In genomic region chr3:170270282-170270891, GRCh38 we compare ENCODE assay signal across 18 cellular contexts. TPM values are rescaled to one million over a fixed set of nuclear protein-coding genes. Genes with fewer than 3 reads are reported as not detected.
DNase-seq lines count a peak whose midpoint lies in the region; ATAC-seq, FAIRE-seq and TF ChIP-seq lines count a peak whose summit lies in the region.
"Had no signal": no experiment of that assay in that cellular context is flagged by ENCODE, and none has a peak within 500 bp of the region (broad histone marks: within the 10 kb centered on the region; RNA-seq: fewer than 3 reads in every experiment).

No MANE protein-coding gene starts in this region.

- TF ChIP-seq CTCF in colonic mucosa (IDR thresholded peaks at IDR 0.05) (no peak), HepG2 (CRISPR knock-in tag; IDR thresholded peaks at IDR 0.05) (no peak), ovary (IDR thresholded peaks at IDR 0.05) (no peak), smooth muscle cell (IDR thresholded peaks at IDR 0.05; ENCODE audit: borderline replicate concordance, insufficient read depth, poor library complexity, severe bottlenecking) (no peak)

- H3K4me1 ChIP-seq in colonic mucosa: no peaks in the 10 kb centered on the region
- H3K4me1 ChIP-seq in HepG2 (ENCODE audit: insufficient read depth, low read length): peaks cover 26% of the 10 kb centered on the region
- H3K4me1 ChIP-seq in muscle layer of duodenum (ENCODE audit: control insufficient read depth in 1 of 2, insufficient read depth in 2 of 2, low read length in 2 of 2): no peaks in the 10 kb centered on the region
- no peaks in the 10 kb centered on the region for H3K4me1 ChIP-seq in ovary (ENCODE audit: insufficient read depth)
- H3K4me1 ChIP-seq in smooth muscle cell (ENCODE audit: low read depth): no peaks in the 10 kb centered on the region
- H3K4me1 ChIP-seq: BLaER1 had no signal

- intact Hi-C loops in colonic mucosa (cut with DNase I) (no loop called here), HepG2 (cut with micrococcal nuclease; ENCODE audit: unreplicated experiment) (loop anchor here (5.0 kb wide), 1 partner anchor 83 kb away; no protein-coding TSS in a partner anchor), ovary (cut with DNase I) (no loop called here), posterior cingulate gyrus (cut with DNase I) (no loop called here)

- FAIRE-seq in HepG2 (lab: Jason Lieb, UNC): peak; percentile 87
- FAIRE-seq: H54 had no signal

- in situ Hi-C loops in HepG2 (cut with HindIII; ENCODE audit: extremely low pct_ligation_motif_present, low pct_unique_long_range_greater_than_20kb): no loop called here

- CTCF ChIA-PET in HepG2 (lab: Yijun Ruan, JAX; ENCODE audit: low intra/inter-chr PET ratio, low total read pairs): no interaction called here

- H3K9ac ChIP-seq in colonic mucosa (ENCODE audit: low read depth in 2 of 2, low read length in 2 of 2) (peak overlapping the region in 1 of 2 donors; percentile 51), HepG2 (ENCODE audit: insufficient read depth, low read depth, low read length) (no peak overlapping the region), smooth muscle cell (ENCODE audit: low read depth) (no peak overlapping the region)
- H3K9ac ChIP-seq: BLaER1 had no signal

- TF ChIP-seq EP300 in HepG2 (IDR thresholded peaks at IDR 0.05; ENCODE audit: low read depth in 2 of 2, low read length in 2 of 2) (0 out of 4 replicates have a peak, but pooled peaks of 1 of the 2 experiments have one; percentile 23), HepG2 (CRISPR knock-in tag; IDR thresholded peaks at IDR 0.05; ENCODE audit: borderline replicate concordance) (no peak), ovary (IDR thresholded peaks at IDR 0.05) (no peak)

- no peaks in the 10 kb centered on the region for H3K79me2 ChIP-seq in HepG2 (ENCODE audit: insufficient read depth, low read length)
- no peaks in the 10 kb centered on the region for H3K79me2 ChIP-seq in smooth muscle cell (ENCODE audit: low read depth)

- H3K4me3 ChIP-seq in colonic mucosa (no peak overlapping the region), HepG2 (replicated peaks in 1 of 3; ENCODE audit: insufficient read depth in 1 of 3, low read depth in 2 of 3, low read length in 3 of 3) (peak overlapping the region in 1 of 3 experiments; percentile 30; a peak in 1 of 6 replicates), muscle layer of duodenum (ENCODE audit: low read depth in 1 of 2, low read length in 2 of 2) (peak overlapping the region in 1 of 2 donors; percentile 31), ovary (no peak overlapping the region), smooth muscle cell (no peak overlapping the region)
- H3K4me3 ChIP-seq: BLaER1 had no signal

- H2AFZ ChIP-seq in HepG2 (ENCODE audit: low read length): no peak overlapping the region
- H2AFZ ChIP-seq in smooth muscle cell (ENCODE audit: low read depth): no peak overlapping the region

- peak; percentile 100 for ATAC-seq in HepG2
- ATAC-seq: HCT116 had no signal

- H3F3A ChIP-seq in smooth muscle cell (ENCODE audit: low read depth): no peaks in the 10 kb centered on the region

- H3K27me3 ChIP-seq in colonic mucosa: no peaks in the 10 kb centered on the region
- H3K27me3 ChIP-seq in HepG2 (ENCODE audit: control insufficient read depth in 1 of 2, insufficient read depth in 2 of 2, low read length in 2 of 2): no peaks in the 10 kb centered on the region
- H3K27me3 ChIP-seq in muscle layer of duodenum (ENCODE audit: low read depth, low read length): no peaks in the 10 kb centered on the region
- no peaks in the 10 kb centered on the region for H3K27me3 ChIP-seq in ovary
- H3K27me3 ChIP-seq in smooth muscle cell (ENCODE audit: low read depth): no peaks in the 10 kb centered on the region
- H3K27me3 ChIP-seq: BLaER1 had no signal

- H3K9me3 ChIP-seq in colonic mucosa (no peaks in the 10 kb centered on the region), HepG2 (ENCODE audit: low read length) (no peaks in the 10 kb centered on the region), muscle layer of duodenum (ENCODE audit: control insufficient read depth in 1 of 2, low read length in 2 of 2) (no peaks in the 10 kb centered on the region), ovary (no peaks in the 10 kb centered on the region), smooth muscle cell (replicated peaks; ENCODE audit: low read depth) (no peaks in the 10 kb centered on the region)
- H3K9me3 ChIP-seq: BLaER1, Caco-2 had no signal

- TF ChIP-seq POLR2A in HepG2 (IDR thresholded peaks at IDR 0.05; ENCODE audit: insufficient read depth in 1 of 2, low read depth in 2 of 2, low read length in 2 of 2) (no peak), ovary (IDR thresholded peaks at IDR 0.05) (no peak)

- H3K36me3 ChIP-seq in colonic mucosa (no peaks in the 10 kb centered on the region), HepG2 (replicated peaks in 1 of 2; ENCODE audit: control insufficient read depth in 1 of 2, insufficient read depth in 2 of 2, low read length in 2 of 2) (peaks cover 2 to 27% of the 10 kb centered on the region in 2 experiments; a peak in 3 of 5 replicates), muscle layer of duodenum (ENCODE audit: control insufficient read depth in 1 of 2, insufficient read depth in 2 of 2, low read length in 2 of 2) (peaks cover 16 to 20% of the 10 kb centered on the region in 2 donors), ovary (no peaks in the 10 kb centered on the region), smooth muscle cell (ENCODE audit: low read depth) (peaks cover 13% of the 10 kb centered on the region)

- BruUV-seq in HepG2 (replicated peaks; lab: Mats Ljungman, UMichigan): no TSS peak

- POLR2A ChIA-PET in HepG2 (lab: Yijun Ruan, JAX): interaction anchor here (0.6 to 1.1 kb wide), 3 partner anchors 12 to 1613 kb away, joined by 3 to 4 read pairs (median 3); partner anchors contain the start of gene RPL22L1

- H3K4me2 ChIP-seq in HepG2 (ENCODE audit: low read depth, low read length) (peak overlapping the region; percentile 60), smooth muscle cell (no peak overlapping the region)
- H3K4me2 ChIP-seq: BLaER1 had no signal

- DNase-seq in HuH-7 (ENCODE audit: low spot score) (peak; percentile 67), colonic mucosa (peak; percentile 30), HepG2 (ENCODE audit: low spot score) (peak; percentile 86), NCI-H2029 (lab: John Stamatoyannopoulos, UW) (no peak), ovary (no peak), posterior cingulate gyrus (no peak), smooth muscle cell (lab: John Stamatoyannopoulos, UW; ENCODE audit: unreplicated experiment) (no peak)
- DNase-seq: 8988T; AML-193; Caco-2; CD8-positive, alpha-beta memory T cell; DND-41; GF-D8 had no signal

- H3K27ac ChIP-seq in colonic mucosa: peak overlapping the region; percentile 48
- peak overlapping the region; percentile 45 for H3K27ac ChIP-seq in HepG2 (ENCODE audit: extremely low read length, insufficient read depth, low read length)
- H3K27ac ChIP-seq in muscle layer of duodenum (ENCODE audit: low read length): peak overlapping the region; percentile 39
- H3K27ac ChIP-seq in ovary: no peak overlapping the region
- H3K27ac ChIP-seq in smooth muscle cell (ENCODE audit: low read depth): no peak overlapping the region
- H3K27ac ChIP-seq: BLaER1, HL-60 had no signal

- no peak for TF ChIP-seq RAD21 in HepG2 (CRISPR knock-in tag; IDR thresholded peaks at IDR 0.05)

- H4K20me1 ChIP-seq in HepG2 (ENCODE audit: insufficient read depth, low read length): no peaks in the 10 kb centered on the region
- H4K20me1 ChIP-seq in smooth muscle cell (ENCODE audit: low read depth): peaks cover 3% of the 10 kb centered on the region
- H4K20me1 ChIP-seq: BLaER1 had no signal

- WGBS in HepG2 (ENCODE audit: low lambda C conversion rate): 30% methylated on average over 11 of the region's 11 CpGs
- WGBS in ovary, 3 donors: 87 to 89% (median 87%) methylated on average over 11 of the region's 11 CpGs
- WGBS in smooth muscle cell (ENCODE audit: low lambda C conversion rate): 96% methylated on average over 11 of the region's 11 CpGs

TF ChIP-seq in HepG2, 621 proteins besides CTCF, POLR2A, EP300 and RAD21 (continues in another document):
- TF ChIP-seq CCAR2 (optimal IDR thresholded peaks at IDR 0.05; ENCODE audit: low read depth, low read length): no peak

RNA-seq across cellular contexts. Expression of gene PRKCI, which starts 48.2 kb away (rescaled TPM):
- total RNA-seq in colonic mucosa (10 to 100 TPM; 34.4 to 48.2 TPM), HepG2 (2016; rRNA removed; fragmentation: Illumina TruSeq; extraction: Trizol) (30.4 and 39.1 TPM in 2 replicates), ovary (10 to 100 TPM; 33.2 to 62.4 (median 42.3) TPM), smooth muscle cell (62.6 and 82.8 TPM in 2 replicates)
- 11.6 and 12.0 TPM in 2 replicates for total RNA-seq in HepG2 (2016; cell fraction: cytosol; rRNA removed; fragmentation: Illumina TruSeq; extraction: Trizol; ENCODE audit: low read depth)
- 29.9 and 42.0 TPM in 2 replicates for total RNA-seq in HepG2 (2016; cell fraction: insoluble cytoplasmic fraction; rRNA removed; fragmentation: Illumina TruSeq; extraction: Trizol)
- total RNA-seq in HepG2 (2016; cell fraction: membrane; rRNA removed; fragmentation: Illumina TruSeq; extraction: Trizol): 13.7 and 15.0 TPM in 2 replicates
- 19.8 and 28.5 TPM in 2 replicates for total RNA-seq in HepG2 (2016; cell fraction: nucleus; rRNA removed; fragmentation: Illumina TruSeq; extraction: Trizol)
- polyA plus RNA-seq in HepG2 (2011; rRNA removed) (11.7 and 17.2 TPM in 2 replicates), ovary (10 to 100 TPM; 15.5 TPM), smooth muscle cell (20.0 and 32.3 TPM in 2 replicates)
- 6.2 and 9.0 TPM in 2 replicates for polyA plus RNA-seq in HepG2 (2011; cell fraction: cytosol; rRNA removed)
- polyA plus RNA-seq in HepG2 (2011; cell fraction: nucleus; rRNA removed): 5.0 and 9.3 TPM in 2 replicates
- 12.9 and 22.8 TPM in 2 replicates for polyA plus RNA-seq in HepG2 (2012)
- 2.5 and 3.2 TPM in 2 replicates for polyA plus RNA-seq in HepG2 (2016; cell fraction: cytosol; fragmentation: Illumina TruSeq; extraction: Trizol; ENCODE audit: low read depth)
- polyA plus RNA-seq in HepG2 (2016; cell fraction: insoluble cytoplasmic fraction; fragmentation: Illumina TruSeq; extraction: Trizol; ENCODE audit: low read depth): 29.3 and 31.7 TPM in 2 replicates
- 5.4 and 6.7 TPM in 2 replicates for polyA plus RNA-seq in HepG2 (2016; cell fraction: membrane; fragmentation: Illumina TruSeq; extraction: Trizol; ENCODE audit: low read depth)
- 25.1 and 26.3 TPM in 2 replicates for polyA plus RNA-seq in HepG2 (2016; cell fraction: nucleus; fragmentation: Illumina TruSeq; extraction: Trizol; ENCODE audit: insufficient read depth, low read depth)
- polyA minus RNA-seq in HepG2 (2011; rRNA and poly(A)+ RNA removed; ENCODE audit: low replicate concordance): 14.9 and 45.3 TPM in 2 replicates
- polyA minus RNA-seq in HepG2 (2011; cell fraction: cytosol; rRNA and poly(A)+ RNA removed): 20.2 and 22.9 TPM in 2 replicates
- 34.5 and 41.0 TPM in 2 replicates for polyA minus RNA-seq in HepG2 (2011; cell fraction: nucleus; rRNA and poly(A)+ RNA removed)

Comparison
In these comparisons a context has a peak if more than half of its experiments do, and no peak if none do; other contexts are left out.
1. DNase-seq: peak in HuH-7 (single experiment), colonic mucosa (single experiment) and HepG2 (single experiment); none in NCI-H2029 (single experiment), ovary (0 of 5), posterior cingulate gyrus (0 of 10) and smooth muscle cell (single experiment).
2. H3K27ac ChIP-seq: peak in colonic mucosa (single experiment), HepG2 (single experiment) and muscle layer of duodenum (single experiment); none in ovary (0 of 2) and smooth muscle cell (single experiment).